35 cellular contexts compared by ENCODE assay signal in genomic region chr17:76131061-76131691, GRCh38. TPM values are rescaled to one million over a fixed set of nuclear protein-coding genes. Genes with fewer than 3 reads are reported as not detected.
DNase-seq lines count a peak whose midpoint lies in the region; ATAC-seq, FAIRE-seq and TF ChIP-seq lines count a peak whose summit lies in the region.
"Had no signal": no experiment of that assay in that cellular context is flagged by ENCODE, and none has a peak within 500 bp of the region (broad histone marks: within the 10 kb centered on the region; RNA-seq: fewer than 3 reads in every experiment).

No MANE protein-coding gene starts in this region.

- no peak for TF ChIP-seq POLR2A in HepG2 (IDR thresholded peaks at IDR 0.05; ENCODE audit: insufficient read depth in 1 of 2, low read depth in 2 of 2, low read length in 2 of 2)

- H3K9me3 ChIP-seq in HepG2 (ENCODE audit: low read length), result no peaks in the 10 kb centered on the region
- H3K9me3 ChIP-seq: left ventricle myocardium inferior had no signal

- no peaks in the 10 kb centered on the region for H4K20me1 ChIP-seq in HepG2 (ENCODE audit: insufficient read depth, low read length)

- in situ Hi-C loops in HepG2 (cut with HindIII; ENCODE audit: extremely low pct_ligation_motif_present, low pct_unique_long_range_greater_than_20kb), result no loop called here

- CTCF ChIA-PET in WTC11 (lab: Charles Lee), result interaction anchor here (0.9 to 9.7 kb wide), 11 partner anchors 8 to 227 kb away, joined by 3 to 176 read pairs (median 4); partner anchors contain the start of genes FOXJ1, MRPL38 and RNF157
- CTCF ChIA-PET in HepG2 (lab: Yijun Ruan, JAX; ENCODE audit: low intra/inter-chr PET ratio, low total read pairs), result no interaction called here

- H3K27me3 Mint-ChIP-seq in activated T-cell treated with anti-CD3 and anti-CD28 coated beads, Interleukin-2, amount 50 U/mL, for 24 hours, result no peaks in the 10 kb centered on the region
- no peaks in the 10 kb centered on the region for H3K27me3 Mint-ChIP-seq in activated T-cell treated with anti-CD3 and anti-CD28 coated beads, Interleukin-2, amount 50 U/mL, for 4 hours (ENCODE audit: low read depth)
- peaks cover 26% of the 10 kb centered on the region for H3K27me3 Mint-ChIP-seq in WTC11 (ENCODE audit: low read depth)
- H3K27me3 Mint-ChIP-seq: effector memory CD8-positive, alpha-beta T cell had no signal

- POLR2A ChIA-PET in WTC11 (lab: Charles Lee) (interaction anchor here (1.3 to 3.9 kb wide), 2 partner anchors 9 to 11 kb away, joined by 3 to 17 read pairs; no protein-coding TSS in a partner anchor), HepG2 (lab: Yijun Ruan, JAX) (interaction anchor here (0.6 to 1.1 kb wide), 2 partner anchors 9 to 137 kb away, joined by 3 to 4 read pairs; partner anchors contain the start of gene FOXJ1)

- FAIRE-seq in HepG2 (lab: Jason Lieb, UNC), result no peak
- FAIRE-seq: astrocyte, keratinocyte, RCC 7860 had no signal

- H3K4me1 Mint-ChIP-seq in activated T-cell treated with anti-CD3 and anti-CD28 coated beads, Interleukin-2, amount 50 U/mL, for 24 hours (ENCODE audit: low read depth), result peaks cover 23% of the 10 kb centered on the region
- peaks cover 26% of the 10 kb centered on the region for H3K4me1 Mint-ChIP-seq in activated T-cell treated with anti-CD3 and anti-CD28 coated beads, Interleukin-2, amount 50 U/mL, for 4 hours (ENCODE audit: low read depth)
- peaks cover 60% of the 10 kb centered on the region for H3K4me1 Mint-ChIP-seq in WTC11

- no peaks in the 10 kb centered on the region for H3K36me3 Mint-ChIP-seq in activated T-cell treated with anti-CD3 and anti-CD28 coated beads, Interleukin-2, amount 50 U/mL, for 24 hours (ENCODE audit: low read depth)
- no peaks in the 10 kb centered on the region for H3K36me3 Mint-ChIP-seq in activated T-cell treated with anti-CD3 and anti-CD28 coated beads, Interleukin-2, amount 50 U/mL, for 4 hours (ENCODE audit: insufficient read depth)
- no peaks in the 10 kb centered on the region for H3K36me3 Mint-ChIP-seq in WTC11
- H3K36me3 Mint-ChIP-seq: naive B cell; stimulated activated memory B cell treated with anti-CD40 and anti-IgM and Interleukin-4, amounts not matched to agents 10 μg/mL and 1 μg/mL and 100 μg/mL, for 72 hours; type B pancreatic cell had no signal

- 64% methylated on average over 21 of the region's 21 CpGs for WGBS in HepG2 (ENCODE audit: low lambda C conversion rate)
- 46% methylated on average over 21 of the region's 21 CpGs for WGBS in urinary bladder

- no peaks in the 10 kb centered on the region for H3K9me3 Mint-ChIP-seq in activated T-cell treated with anti-CD3 and anti-CD28 coated beads, Interleukin-2, amount 50 U/mL, for 24 hours
- H3K9me3 Mint-ChIP-seq in activated T-cell treated with anti-CD3 and anti-CD28 coated beads, Interleukin-2, amount 50 U/mL, for 4 hours, result no peaks in the 10 kb centered on the region
- H3K9me3 Mint-ChIP-seq in WTC11, result no peaks in the 10 kb centered on the region
- H3K9me3 Mint-ChIP-seq: effector memory CD8-positive, alpha-beta T cell; naive B cell; stimulated activated memory B cell treated with anti-CD40 and anti-IgM and Interleukin-4, amounts not matched to agents 10 μg/mL and 1 μg/mL and 100 μg/mL, for 72 hours; type B pancreatic cell had no signal

- no peak for ATAC-seq in activated T-cell treated with anti-CD3 and anti-CD28 coated beads, Interleukin-2, amount 50 U/mL, for 4 hours
- ATAC-seq in WTC11 (no peak), HepG2 (peak; percentile 40), GM18502 (IDR thresholded peaks at IDR 0.05; ENCODE audit: poor library complexity, unreplicated experiment) (no peak), HG03571 (IDR thresholded peaks at IDR 0.05; ENCODE audit: unreplicated experiment) (no peak)
- ATAC-seq: activated CD8-positive, alpha-beta T cell treated with anti-CD3 and anti-CD28 coated beads, Interleukin-2, amount 10 ng/mL, durations not matched to agents 7 days and 5 days; effector memory CD8-positive, alpha-beta T cell had no signal

- H3K27ac Mint-ChIP-seq in activated T-cell treated with anti-CD3 and anti-CD28 coated beads, Interleukin-2, amount 50 U/mL, for 24 hours, result peak overlapping the region; percentile 57
- H3K27ac Mint-ChIP-seq in WTC11, result peak overlapping the region; percentile 33; the same call in 1 of the 2 replicates
- H3K27ac Mint-ChIP-seq: stimulated activated memory B cell treated with anti-CD40 and anti-IgM and Interleukin-4, amounts not matched to agents 10 μg/mL and 1 μg/mL and 100 μg/mL, for 72 hours; type B pancreatic cell had no signal

- H3K79me2 ChIP-seq in HepG2 (ENCODE audit: insufficient read depth, low read length), result no peaks in the 10 kb centered on the region

- H3K4me1 ChIP-seq in HepG2 (ENCODE audit: insufficient read depth, low read length), result peaks cover 63% of the 10 kb centered on the region
- H3K4me1 ChIP-seq in urinary bladder (ENCODE audit: insufficient read depth), result no peaks in the 10 kb centered on the region

- no peak overlapping the region for H2AFZ ChIP-seq in HepG2 (ENCODE audit: low read length)

- H3K27ac ChIP-seq in HepG2 (ENCODE audit: extremely low read length, insufficient read depth, low read length) (no peak overlapping the region), urinary bladder (ENCODE audit: low read depth) (peak overlapping the region; percentile 90)
- H3K27ac ChIP-seq: coronary artery, left ventricle myocardium inferior had no signal

- no TSS peak for BruUV-seq in HepG2 (replicated peaks; lab: Mats Ljungman, UMichigan)

- intact Hi-C loops in HepG2 (cut with micrococcal nuclease; ENCODE audit: unreplicated experiment), result no loop called here

- no peak for DNase-seq in activated T-cell treated with anti-CD3 and anti-CD28 coated beads, Interleukin-2, amount 50 U/mL, for 24 hours
- DNase-seq in activated T-cell treated with anti-CD3 and anti-CD28 coated beads, Interleukin-2, amount 50 U/mL, for 4 hours, result no peak
- DNase-seq in WTC11 (ENCODE audit: low spot score), result peak; percentile 31
- DNase-seq in HepG2 (ENCODE audit: low spot score), result no peak
- DNase-seq in NCI-H226, result no peak
- DNase-seq: activated CD8-positive, alpha-beta T cell treated with anti-CD3 and anti-CD28 coated beads, Interleukin-2, amount 10 ng/mL, durations not matched to agents 7 days and 5 days; activated effector memory CD4-positive, alpha-beta T cell treated with anti-CD3 and anti-CD28 coated beads, Interleukin-2, amount 50 U/mL, for 16 hours; activated T-cell treated with anti-CD3 and anti-CD28 coated beads for 4 hours; Calu3; DND-41; effector memory CD8-positive, alpha-beta T cell; GOT3; Karpas-422; left ventricle myocardium inferior; midbrain; naive B cell; NCI-H1436; NCI-H2081 treated with DMSO at 0.1 percent for 48 hours; NCI-H2227 treated with DMSO at 0.1 percent for 48 hours; SHP77 treated with DMSO at 0.1 percent for 48 hours; stimulated activated CD4-positive, alpha-beta T cell treated with anti-CD3 and anti-CD28 coated beads, Interleukin-15, amount 100 ng/mL, for 24 hours; T-helper 2 cell had no signal

- no peaks in the 10 kb centered on the region; a peak in 2 of 5 replicates for H3K27me3 ChIP-seq in HepG2 (ENCODE audit: control insufficient read depth in 1 of 2, insufficient read depth in 2 of 2, low read length in 2 of 2)

- no peak for TF ChIP-seq EP300 in HepG2 (IDR thresholded peaks at IDR 0.05; ENCODE audit: low read depth in 2 of 2, low read length in 2 of 2)
- TF ChIP-seq EP300 in HepG2 (CRISPR knock-in tag; IDR thresholded peaks at IDR 0.05; ENCODE audit: borderline replicate concordance), result no peak

- TF ChIP-seq CTCF in WTC11 (IDR thresholded peaks at IDR 0.05) (no peak), HepG2 (CRISPR knock-in tag; IDR thresholded peaks at IDR 0.05) (no peak)

- peak overlapping the region in 1 of 3 experiments; percentile 68; a peak in 1 of 6 replicates for H3K4me3 ChIP-seq in HepG2 (replicated peaks in 1 of 3; ENCODE audit: insufficient read depth in 1 of 3, low read depth in 2 of 3, low read length in 3 of 3)
- H3K4me3 ChIP-seq in urinary bladder (ENCODE audit: low read depth, low read length), result no peak overlapping the region
- H3K4me3 ChIP-seq: coronary artery, left ventricle myocardium inferior had no signal

- H3K4me2 ChIP-seq in HepG2 (ENCODE audit: low read depth, low read length), result peak overlapping the region; percentile 86

- no peak overlapping the region for H3K4me3 Mint-ChIP-seq in activated T-cell treated with anti-CD3 and anti-CD28 coated beads, Interleukin-2, amount 50 U/mL, for 24 hours
- no peak overlapping the region for H3K4me3 Mint-ChIP-seq in activated T-cell treated with anti-CD3 and anti-CD28 coated beads, Interleukin-2, amount 50 U/mL, for 4 hours
- H3K4me3 Mint-ChIP-seq in WTC11, result peak overlapping the region; percentile 42
- H3K4me3 Mint-ChIP-seq: activated CD8-positive, alpha-beta T cell treated with anti-CD3 and anti-CD28 coated beads, Interleukin-2, amount 10 ng/mL, durations not matched to agents 7 days and 5 days; effector memory CD8-positive, alpha-beta T cell; stimulated activated memory B cell treated with anti-CD40 and anti-IgM and Interleukin-4, amounts not matched to agents 10 μg/mL and 1 μg/mL and 100 μg/mL, for 72 hours; type B pancreatic cell had no signal

- no peak for TF ChIP-seq RAD21 in HepG2 (CRISPR knock-in tag; IDR thresholded peaks at IDR 0.05)

- no peak overlapping the region for H3K9ac ChIP-seq in HepG2 (ENCODE audit: insufficient read depth, low read depth, low read length)

- H3K36me3 ChIP-seq in HepG2 (replicated peaks in 1 of 2; ENCODE audit: control insufficient read depth in 1 of 2, insufficient read depth in 2 of 2, low read length in 2 of 2), result no peaks in the 10 kb centered on the region
- H3K36me3 ChIP-seq in urinary bladder (ENCODE audit: insufficient read depth), result no peaks in the 10 kb centered on the region
- H3K36me3 ChIP-seq: left ventricle myocardium inferior had no signal

RNA-seq across cellular contexts. Expression of gene FOXJ1, which starts 9.9 kb away (rescaled TPM):
- total RNA-seq in activated T-cell treated with anti-CD3 and anti-CD28 coated beads, Interleukin-2, amount 50 U/mL, for 4 hours, result 1 to 10 TPM in 2 of 3 donors, under 1 TPM in 1; 0.71 to 2.8 (median 1.8) TPM
- total RNA-seq in WTC11 (2021) (6.2 to 11.8 TPM (median 6.8 TPM) in 3 replicates), HepG2 (2016; rRNA removed; fragmentation: Illumina TruSeq; extraction: Trizol) (1.4 and 1.6 TPM in 2 replicates), urinary bladder (0.90 TPM)
- 0.09 and 0.30 TPM in 2 replicates for total RNA-seq in HepG2 (2016; cell fraction: cytosol; rRNA removed; fragmentation: Illumina TruSeq; extraction: Trizol; ENCODE audit: low read depth)
- 1.4 and 1.9 TPM in 2 replicates for total RNA-seq in HepG2 (2016; cell fraction: insoluble cytoplasmic fraction; rRNA removed; fragmentation: Illumina TruSeq; extraction: Trizol)
- total RNA-seq in HepG2 (2016; cell fraction: membrane; rRNA removed; fragmentation: Illumina TruSeq; extraction: Trizol), result 0.77 and 0.93 TPM in 2 replicates
- total RNA-seq in HepG2 (2016; cell fraction: nucleus; rRNA removed; fragmentation: Illumina TruSeq; extraction: Trizol), result 0.94 and 1.3 TPM in 2 replicates
- polyA plus RNA-seq in HepG2 (2011; rRNA removed) (0.98 and 1.2 TPM in 2 replicates), urinary bladder (1.4 TPM)
- 0.82 and 1.5 TPM in 2 replicates for polyA plus RNA-seq in HepG2 (2011; cell fraction: cytosol; rRNA removed)
- polyA plus RNA-seq in HepG2 (2011; cell fraction: nucleus; rRNA removed), result 2.8 and 3.7 TPM in 2 replicates
- 0.66 and 0.96 TPM in 2 replicates for polyA plus RNA-seq in HepG2 (2012)
- 0.31 and 0.45 TPM in 2 replicates for polyA plus RNA-seq in HepG2 (2016; cell fraction: cytosol; fragmentation: Illumina TruSeq; extraction: Trizol; ENCODE audit: low read depth)
- polyA plus RNA-seq in HepG2 (2016; cell fraction: insoluble cytoplasmic fraction; fragmentation: Illumina TruSeq; extraction: Trizol; ENCODE audit: low read depth), result 1.3 and 1.4 TPM in 2 replicates
- polyA plus RNA-seq in HepG2 (2016; cell fraction: membrane; fragmentation: Illumina TruSeq; extraction: Trizol; ENCODE audit: low read depth), result 0.61 and 0.62 TPM in 2 replicates
- polyA plus RNA-seq in HepG2 (2016; cell fraction: nucleus; fragmentation: Illumina TruSeq; extraction: Trizol; ENCODE audit: insufficient read depth, low read depth), result 2.0 and 2.1 TPM in 2 replicates
- 0.05 and 1.5 TPM in 2 replicates for polyA minus RNA-seq in HepG2 (2011; rRNA and poly(A)+ RNA removed; ENCODE audit: low replicate concordance)
- polyA minus RNA-seq in HepG2 (2011; cell fraction: cytosol; rRNA and poly(A)+ RNA removed), result 0.35 and 0.40 TPM in 2 replicates
- 0.37 and 0.52 TPM in 2 replicates for polyA minus RNA-seq in HepG2 (2011; cell fraction: nucleus; rRNA and poly(A)+ RNA removed)
- total RNA-seq: A172, Calu3, cardiac septum, left ventricle myocardium inferior had no signal

RNA-seq across cellular contexts. Expression of gene EXOC7, which starts 27.6 kb away (rescaled TPM):
- 100 to 1,000 TPM in 1 of 3 donors, 10 to 100 TPM in 2; 89.9 to 106 (median 91.0) TPM for total RNA-seq in activated T-cell treated with anti-CD3 and anti-CD28 coated beads, Interleukin-2, amount 50 U/mL, for 4 hours
- total RNA-seq in WTC11 (2021) (90.0 to 126 TPM (median 96.2 TPM) in 3 replicates), HepG2 (2016; rRNA removed; fragmentation: Illumina TruSeq; extraction: Trizol) (116 and 118 TPM in 2 replicates), urinary bladder (75.3 TPM)
- total RNA-seq in HepG2 (2016; cell fraction: cytosol; rRNA removed; fragmentation: Illumina TruSeq; extraction: Trizol; ENCODE audit: low read depth), result 32.5 and 33.1 TPM in 2 replicates
- 112 and 113 TPM in 2 replicates for total RNA-seq in HepG2 (2016; cell fraction: insoluble cytoplasmic fraction; rRNA removed; fragmentation: Illumina TruSeq; extraction: Trizol)
- total RNA-seq in HepG2 (2016; cell fraction: membrane; rRNA removed; fragmentation: Illumina TruSeq; extraction: Trizol), result 41.7 and 48.8 TPM in 2 replicates
- 80.6 and 103 TPM in 2 replicates for total RNA-seq in HepG2 (2016; cell fraction: nucleus; rRNA removed; fragmentation: Illumina TruSeq; extraction: Trizol)
- polyA plus RNA-seq in HepG2 (2011; rRNA removed) (86.9 and 118 TPM in 2 replicates), urinary bladder (74.8 TPM)
- polyA plus RNA-seq in HepG2 (2011; cell fraction: cytosol; rRNA removed), result 65.5 and 68.0 TPM in 2 replicates
- polyA plus RNA-seq in HepG2 (2011; cell fraction: nucleus; rRNA removed), result 259 and 277 TPM in 2 replicates
- polyA plus RNA-seq in HepG2 (2012), result 100 and 124 TPM in 2 replicates
- polyA plus RNA-seq in HepG2 (2016; cell fraction: cytosol; fragmentation: Illumina TruSeq; extraction: Trizol; ENCODE audit: low read depth), result 7.1 and 8.4 TPM in 2 replicates
- polyA plus RNA-seq in HepG2 (2016; cell fraction: insoluble cytoplasmic fraction; fragmentation: Illumina TruSeq; extraction: Trizol; ENCODE audit: low read depth), result 78.0 and 79.6 TPM in 2 replicates
- polyA plus RNA-seq in HepG2 (2016; cell fraction: membrane; fragmentation: Illumina TruSeq; extraction: Trizol; ENCODE audit: low read depth), result 18.4 and 21.9 TPM in 2 replicates
- polyA plus RNA-seq in HepG2 (2016; cell fraction: nucleus; fragmentation: Illumina TruSeq; extraction: Trizol; ENCODE audit: insufficient read depth, low read depth), result 147 and 170 TPM in 2 replicates
- 144 and 202 TPM in 2 replicates for polyA minus RNA-seq in HepG2 (2011; rRNA and poly(A)+ RNA removed; ENCODE audit: low replicate concordance)
- 69.7 and 91.8 TPM in 2 replicates for polyA minus RNA-seq in HepG2 (2011; cell fraction: cytosol; rRNA and poly(A)+ RNA removed)
- 113 and 132 TPM in 2 replicates for polyA minus RNA-seq in HepG2 (2011; cell fraction: nucleus; rRNA and poly(A)+ RNA removed)

RNA-seq across cellular contexts. Expression of gene ZACN, which starts 52.2 kb away (rescaled TPM):
- total RNA-seq in activated T-cell treated with anti-CD3 and anti-CD28 coated beads, Interleukin-2, amount 50 U/mL, for 4 hours, result 1 to 10 TPM; 4.9 to 9.7 (median 8.1) TPM
- total RNA-seq in WTC11 (2021) (0.07 to 0.28 TPM (median 0.11 TPM) in 3 replicates), HepG2 (2016; rRNA removed; fragmentation: Illumina TruSeq; extraction: Trizol) (0.15 TPM in 1 of 2 replicates, not detected in the other), urinary bladder (not detected)
- total RNA-seq in HepG2 (2016; cell fraction: cytosol; rRNA removed; fragmentation: Illumina TruSeq; extraction: Trizol; ENCODE audit: low read depth), result not detected in 2 replicates
- not detected in 2 replicates for total RNA-seq in HepG2 (2016; cell fraction: insoluble cytoplasmic fraction; rRNA removed; fragmentation: Illumina TruSeq; extraction: Trizol)
- not detected in 2 replicates for total RNA-seq in HepG2 (2016; cell fraction: membrane; rRNA removed; fragmentation: Illumina TruSeq; extraction: Trizol)
- not detected in 2 replicates for total RNA-seq in HepG2 (2016; cell fraction: nucleus; rRNA removed; fragmentation: Illumina TruSeq; extraction: Trizol)
- polyA plus RNA-seq in HepG2 (2011; rRNA removed) (0.04 and 0.11 TPM in 2 replicates), urinary bladder (2.2 TPM)
- polyA plus RNA-seq in HepG2 (2011; cell fraction: cytosol; rRNA removed), result not detected in 2 replicates
- polyA plus RNA-seq in HepG2 (2011; cell fraction: nucleus; rRNA removed), result 0.06 and 0.07 TPM in 2 replicates
- 0.17 and 1.1 TPM in 2 replicates for polyA plus RNA-seq in HepG2 (2012)
- polyA plus RNA-seq in HepG2 (2016; cell fraction: cytosol; fragmentation: Illumina TruSeq; extraction: Trizol; ENCODE audit: low read depth), result not detected in 2 replicates
- polyA plus RNA-seq in HepG2 (2016; cell fraction: insoluble cytoplasmic fraction; fragmentation: Illumina TruSeq; extraction: Trizol; ENCODE audit: low read depth), result 0.08 TPM in 1 of 2 replicates, not detected in the other
- polyA plus RNA-seq in HepG2 (2016; cell fraction: membrane; fragmentation: Illumina TruSeq; extraction: Trizol; ENCODE audit: low read depth), result not detected in 2 replicates
- not detected in 2 replicates for polyA plus RNA-seq in HepG2 (2016; cell fraction: nucleus; fragmentation: Illumina TruSeq; extraction: Trizol; ENCODE audit: insufficient read depth, low read depth)
- not detected in 2 replicates for polyA minus RNA-seq in HepG2 (2011; rRNA and poly(A)+ RNA removed; ENCODE audit: low replicate concordance)
- polyA minus RNA-seq in HepG2 (2011; cell fraction: cytosol; rRNA and poly(A)+ RNA removed), result 0.35 TPM in 1 of 2 replicates, not detected in the other
- polyA minus RNA-seq in HepG2 (2011; cell fraction: nucleus; rRNA and poly(A)+ RNA removed), result not detected in 2 replicates
- total RNA-seq: A172, cardiac septum, left ventricle myocardium inferior, omental fat pad, renal cortical epithelial cell had no signal
- polyA plus RNA-seq: keratinocyte had no signal

RNA-seq across cellular contexts. Expression of gene GALR2, which starts 56.6 kb away (rescaled TPM):
- total RNA-seq in activated T-cell treated with anti-CD3 and anti-CD28 coated beads, Interleukin-2, amount 50 U/mL, for 4 hours, result 10 to 100 TPM in 2 of 3 donors, 1 to 10 TPM in 1; 6.1 to 12.6 (median 10.2) TPM
- total RNA-seq in WTC11 (2021) (1.7 to 2.9 TPM (median 2.0 TPM) in 3 replicates), HepG2 (2016; rRNA removed; fragmentation: Illumina TruSeq; extraction: Trizol) (0.20 and 0.58 TPM in 2 replicates), urinary bladder (not detected)
- total RNA-seq in HepG2 (2016; cell fraction: cytosol; rRNA removed; fragmentation: Illumina TruSeq; extraction: Trizol; ENCODE audit: low read depth), result 0.30 and 0.35 TPM in 2 replicates
- 0.22 and 0.58 TPM in 2 replicates for total RNA-seq in HepG2 (2016; cell fraction: insoluble cytoplasmic fraction; rRNA removed; fragmentation: Illumina TruSeq; extraction: Trizol)
- 0.46 and 0.65 TPM in 2 replicates for total RNA-seq in HepG2 (2016; cell fraction: membrane; rRNA removed; fragmentation: Illumina TruSeq; extraction: Trizol)
- 0.28 and 0.34 TPM in 2 replicates for total RNA-seq in HepG2 (2016; cell fraction: nucleus; rRNA removed; fragmentation: Illumina TruSeq; extraction: Trizol)
- polyA plus RNA-seq in HepG2 (2011; rRNA removed) (0.48 and 0.84 TPM in 2 replicates), urinary bladder (0.09 TPM)
- polyA plus RNA-seq in HepG2 (2011; cell fraction: cytosol; rRNA removed), result 0.56 and 0.97 TPM in 2 replicates
- polyA plus RNA-seq in HepG2 (2011; cell fraction: nucleus; rRNA removed), result 0.35 and 0.62 TPM in 2 replicates
- 0.33 TPM in 1 of 2 replicates, not detected in the other for polyA plus RNA-seq in HepG2 (2012)
- 0.50 and 0.53 TPM in 2 replicates for polyA plus RNA-seq in HepG2 (2016; cell fraction: cytosol; fragmentation: Illumina TruSeq; extraction: Trizol; ENCODE audit: low read depth)
- polyA plus RNA-seq in HepG2 (2016; cell fraction: insoluble cytoplasmic fraction; fragmentation: Illumina TruSeq; extraction: Trizol; ENCODE audit: low read depth), result 0.17 and 0.28 TPM in 2 replicates
- polyA plus RNA-seq in HepG2 (2016; cell fraction: membrane; fragmentation: Illumina TruSeq; extraction: Trizol; ENCODE audit: low read depth), result 0.20 and 0.35 TPM in 2 replicates
- 0.46 and 0.81 TPM in 2 replicates for polyA plus RNA-seq in HepG2 (2016; cell fraction: nucleus; fragmentation: Illumina TruSeq; extraction: Trizol; ENCODE audit: insufficient read depth, low read depth)
- polyA minus RNA-seq in HepG2 (2011; rRNA and poly(A)+ RNA removed; ENCODE audit: low replicate concordance), result 0.54 and 2.1 TPM in 2 replicates
- polyA minus RNA-seq in HepG2 (2011; cell fraction: cytosol; rRNA and poly(A)+ RNA removed), result 0.49 TPM in 1 of 2 replicates, not detected in the other
- polyA minus RNA-seq in HepG2 (2011; cell fraction: nucleus; rRNA and poly(A)+ RNA removed), result not detected in 2 replicates
- total RNA-seq: A172, cardiac septum, left ventricle myocardium inferior had no signal
- polyA plus RNA-seq: keratinocyte had no signal

RNA-seq across cellular contexts. Expression of gene SRP68, which starts 58.9 kb away (rescaled TPM):
- total RNA-seq in activated T-cell treated with anti-CD3 and anti-CD28 coated beads, Interleukin-2, amount 50 U/mL, for 4 hours, result 100 to 1,000 TPM in 2 of 3 donors, 10 to 100 TPM in 1; 88.4 to 114 (median 105) TPM
- total RNA-seq in WTC11 (2021) (80.5 to 90.7 TPM (median 82.0 TPM) in 3 replicates), HepG2 (2016; rRNA removed; fragmentation: Illumina TruSeq; extraction: Trizol) (39.8 and 89.7 TPM in 2 replicates), urinary bladder (34.7 TPM)
- 19.0 and 21.2 TPM in 2 replicates for total RNA-seq in HepG2 (2016; cell fraction: cytosol; rRNA removed; fragmentation: Illumina TruSeq; extraction: Trizol; ENCODE audit: low read depth)
- total RNA-seq in HepG2 (2016; cell fraction: insoluble cytoplasmic fraction; rRNA removed; fragmentation: Illumina TruSeq; extraction: Trizol), result 34.8 and 87.8 TPM in 2 replicates
- total RNA-seq in HepG2 (2016; cell fraction: membrane; rRNA removed; fragmentation: Illumina TruSeq; extraction: Trizol), result 36.4 and 39.1 TPM in 2 replicates
- total RNA-seq in HepG2 (2016; cell fraction: nucleus; rRNA removed; fragmentation: Illumina TruSeq; extraction: Trizol), result 55.4 and 62.2 TPM in 2 replicates
- polyA plus RNA-seq in HepG2 (2011; rRNA removed) (74.3 and 79.0 TPM in 2 replicates), urinary bladder (54.8 TPM)
- 56.3 and 67.1 TPM in 2 replicates for polyA plus RNA-seq in HepG2 (2011; cell fraction: cytosol; rRNA removed)
- polyA plus RNA-seq in HepG2 (2011; cell fraction: nucleus; rRNA removed), result 42.7 and 43.4 TPM in 2 replicates
- 84.3 and 86.0 TPM in 2 replicates for polyA plus RNA-seq in HepG2 (2012)
- 12.5 and 13.5 TPM in 2 replicates for polyA plus RNA-seq in HepG2 (2016; cell fraction: cytosol; fragmentation: Illumina TruSeq; extraction: Trizol; ENCODE audit: low read depth)
- polyA plus RNA-seq in HepG2 (2016; cell fraction: insoluble cytoplasmic fraction; fragmentation: Illumina TruSeq; extraction: Trizol; ENCODE audit: low read depth), result 124 and 144 TPM in 2 replicates
- 26.1 and 30.0 TPM in 2 replicates for polyA plus RNA-seq in HepG2 (2016; cell fraction: membrane; fragmentation: Illumina TruSeq; extraction: Trizol; ENCODE audit: low read depth)
- 107 and 120 TPM in 2 replicates for polyA plus RNA-seq in HepG2 (2016; cell fraction: nucleus; fragmentation: Illumina TruSeq; extraction: Trizol; ENCODE audit: insufficient read depth, low read depth)
- 72.1 and 78.5 TPM in 2 replicates for polyA minus RNA-seq in HepG2 (2011; rRNA and poly(A)+ RNA removed; ENCODE audit: low replicate concordance)
- polyA minus RNA-seq in HepG2 (2011; cell fraction: cytosol; rRNA and poly(A)+ RNA removed), result 44.7 and 45.6 TPM in 2 replicates
- 55.0 and 55.2 TPM in 2 replicates for polyA minus RNA-seq in HepG2 (2011; cell fraction: nucleus; rRNA and poly(A)+ RNA removed)
